ENCODE assay signal across 1 cellular context in genomic region chr16:4324871-4325740, GRCh38.
TF ChIP-seq lines count a peak whose summit lies in the region.

No MANE protein-coding gene starts in this region.

TF ChIP-seq in IMR-90, 13 proteins besides CTCF, POLR2A, EP300 and RAD21 (continued from another document):
- TF ChIP-seq ELK1 (IDR thresholded peaks at IDR 0.05; ENCODE audit: borderline replicate concordance, low read depth, low read length) = no peak
- no peak for TF ChIP-seq MAZ (IDR thresholded peaks at IDR 0.05; ENCODE audit: borderline replicate concordance, low read depth, low read length)
- TF ChIP-seq USF2 (IDR thresholded peaks at IDR 0.05; ENCODE audit: low read depth, low read length) = no peak
- no peak for TF ChIP-seq CHD1 (IDR thresholded peaks at IDR 0.05; ENCODE audit: low read depth, low read length)
- TF ChIP-seq MXI1 (IDR thresholded peaks at IDR 0.05; ENCODE audit: borderline replicate concordance, low read depth, low read length) = no peak
- no peak for TF ChIP-seq FOS (IDR thresholded peaks at IDR 0.05; ENCODE audit: low read depth, low read length)
